Comparison of ENCODE assay signal across 3 cellular contexts in genomic region chr19:5137571-5138124, GRCh38.
TF ChIP-seq lines count a peak whose summit lies in the region.

No MANE protein-coding gene starts in this region.

TF ChIP-seq in HCT116, 20 proteins besides CTCF, POLR2A, EP300 and RAD21:
- TF ChIP-seq JUND (IDR thresholded peaks at IDR 0.05) = no peak
- TF ChIP-seq POLR2AphosphoS5 (IDR thresholded peaks at IDR 0.05; ENCODE audit: low read depth, low read length) = no peak
- TF ChIP-seq YY1 (IDR thresholded peaks at IDR 0.05; ENCODE audit: extremely low read depth, insufficient replicate concordance, low read depth, low read length) = no peak
- no peak for TF ChIP-seq REST (IDR thresholded peaks at IDR 0.05; ENCODE audit: low read depth)
TF ChIP-seq in HCT116: peak in this region for 0.

TF ChIP-seq in GM12878, 131 proteins besides CTCF, POLR2A, EP300 and RAD21:
- TF ChIP-seq FOS (IDR thresholded peaks at IDR 0.05; ENCODE audit: borderline replicate concordance, extremely low read depth, insufficient read length) (no peak), MLLT1 (IDR thresholded peaks at IDR 0.05) (0 out of 2 replicates have a peak, but pooled peaks have one; percentile 43), ZBTB33 (IDR thresholded peaks at IDR 0.05) (0 out of 2 replicates have a peak, but pooled peaks have one; percentile 64), MYC (IDR thresholded peaks at IDR 0.05; ENCODE audit: insufficient read depth, insufficient read length, insufficient replicate concordance, low read length, severe bottlenecking) (no peak)
TF ChIP-seq in GM12878: peak in this region for 2.

TF ChIP-seq in liver, 16 proteins besides CTCF, POLR2A, EP300 and RAD21:
- TF ChIP-seq HNF4A (conservative IDR thresholded peaks at IDR 0.05) = no peak
- TF ChIP-seq ZBTB33 (IDR thresholded peaks at IDR 0.05) = no peak
- TF ChIP-seq YY1 (IDR thresholded peaks at IDR 0.05) = no peak
- no peak for TF ChIP-seq FOXA2 (IDR thresholded peaks at IDR 0.05)
